15 cellular contexts compared by ENCODE assay signal in the genomic region with DNA sequence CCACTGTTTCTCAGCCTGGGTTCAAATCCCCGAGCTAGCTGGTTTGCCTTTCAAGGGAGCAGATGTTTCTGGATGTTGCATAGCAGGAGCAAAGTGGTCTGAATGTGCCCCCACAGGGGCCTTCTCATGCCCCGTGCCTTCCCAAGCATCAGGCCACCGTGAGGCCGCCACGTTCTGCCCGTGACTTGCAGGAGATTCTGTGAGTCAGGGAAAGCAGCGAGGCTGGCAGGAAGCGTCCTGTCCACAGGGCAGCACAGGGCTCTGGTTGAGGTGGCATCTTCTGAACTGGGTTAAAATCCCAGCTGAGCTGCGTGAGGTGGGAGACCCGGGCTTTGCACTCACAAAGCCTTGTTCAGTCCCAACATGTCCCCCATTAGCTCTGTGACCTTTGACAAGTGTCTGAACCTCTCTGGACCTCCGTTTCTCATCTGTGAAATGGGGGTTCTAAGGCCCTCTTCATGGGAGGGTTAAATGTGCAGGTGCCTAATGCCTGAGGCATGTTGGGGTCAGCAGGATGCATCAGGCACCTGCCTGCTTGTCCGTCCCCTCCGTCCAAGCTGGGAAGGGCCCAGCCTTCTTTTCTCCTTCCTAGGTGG.
DNase-seq lines count a peak whose midpoint lies in the region; ATAC-seq and TF ChIP-seq lines count a peak whose summit lies in the region.
"Had no signal": no experiment of that assay in that cellular context is flagged by ENCODE, and none has a peak within 500 bp of the region (broad histone marks: within the 10 kb centered on the region; RNA-seq: fewer than 3 reads in every experiment).

No MANE protein-coding gene starts in this region.

- TF ChIP-seq CTCF in IMR-90 (conservative IDR thresholded peaks at IDR 0.05; ENCODE audit: low read depth, low read length), result no peak
- no peak for TF ChIP-seq CTCF in esophagus muscularis mucosa (IDR thresholded peaks at IDR 0.05)

- H2BK120ac ChIP-seq in IMR-90 (ENCODE audit: low read depth, low read length), result no peak overlapping the region
- no peak overlapping the region for H2BK120ac ChIP-seq in trophoblast cell (ENCODE audit: insufficient read depth, low read length, poor library complexity)

- no peaks in the 10 kb centered on the region for H3K36me3 Mint-ChIP-seq in activated naive CD4-positive, alpha-beta T cell treated with anti-CD3 and anti-CD28 coated beads, Interleukin-2, amount 50 U/mL, for 72 hours

- H3K4ac ChIP-seq in IMR-90 (ENCODE audit: low read depth, low read length) (no peak overlapping the region), trophoblast cell (ENCODE audit: low read depth, low read length) (no peak overlapping the region)

- H4K12ac ChIP-seq in trophoblast cell (ENCODE audit: low read depth, low read length), result peak overlapping the region; percentile 32

- H2BK5ac ChIP-seq in IMR-90 (ENCODE audit: low read depth, low read length, poor library complexity, severe bottlenecking), result no peak overlapping the region
- H2BK5ac ChIP-seq in trophoblast cell (ENCODE audit: low read depth, low read length, poor library complexity), result no peak overlapping the region

- H3K79me1 ChIP-seq in IMR-90 (ENCODE audit: low read depth in 1 of 2, low read length in 2 of 2), result peaks cover 0 to 12% of the 10 kb centered on the region in 2 experiments; a peak in 1 of 4 replicates
- no peaks in the 10 kb centered on the region for H3K79me1 ChIP-seq in trophoblast cell (ENCODE audit: low read length)

- peaks cover 2% of the 10 kb centered on the region for H3K79me2 ChIP-seq in trophoblast cell (ENCODE audit: control insufficient read depth, insufficient read depth, low read length, poor library complexity)

- H3K27me3 ChIP-seq in IMR-90 (ENCODE audit: control insufficient read depth, insufficient read depth, low read length), result no peaks in the 10 kb centered on the region
- H3K27me3 ChIP-seq in trophoblast cell (ENCODE audit: insufficient read depth, low read length), result no peaks in the 10 kb centered on the region
- no peaks in the 10 kb centered on the region for H3K27me3 ChIP-seq in esophagus muscularis mucosa

- no peak overlapping the region for H3K27ac ChIP-seq in IMR-90 (ENCODE audit: insufficient read depth, low read length)
- no peak overlapping the region for H3K27ac ChIP-seq in trophoblast cell (ENCODE audit: low read depth, low read length)
- no peak overlapping the region for H3K27ac ChIP-seq in esophagus muscularis mucosa (replicated peaks in 1 of 4)

- no peak for TF ChIP-seq POLR2A in IMR-90 (IDR thresholded peaks at IDR 0.05; ENCODE audit: low read depth, low read length)
- TF ChIP-seq POLR2A in esophagus muscularis mucosa (IDR thresholded peaks at IDR 0.05; ENCODE audit: low read depth), result no peak

- H3K56ac ChIP-seq in IMR-90 (ENCODE audit: extremely low read depth, insufficient read depth, low read length), result no peak overlapping the region

- no peak for DNase-seq in activated naive CD4-positive, alpha-beta T cell treated with anti-CD3 and anti-CD28 coated beads, Interleukin-2, amount 50 U/mL, for 72 hours (ENCODE audit: low spot score in 2 of 2)
- DNase-seq in activated naive CD4-positive, alpha-beta T cell treated with Interleukin-2 at 50 U/mL for 16 hours, result no peak
- DNase-seq in IMR-90 (no peak), dermis blood vessel endothelial cell (peak; percentile 31), trophoblast cell (no peak), esophagus muscularis mucosa (ENCODE audit: extremely low spot score) (no peak)
- DNase-seq: ACHN; C1 segment of cervical spinal cord; Calu3; CD4-positive, alpha-beta T cell; DMS 273 treated with DMSO at 0.1 percent for 48 hours had no signal

- H3K9ac ChIP-seq in IMR-90 (ENCODE audit: low read depth, low read length) (no peak overlapping the region), trophoblast cell (ENCODE audit: low read length) (no peak overlapping the region)

- no peak overlapping the region for H2BK20ac ChIP-seq in IMR-90 (ENCODE audit: low read depth, low read length)

- CTCF ChIA-PET in IMR-90 (lab: Yijun Ruan, JAX), result no interaction called here

- dilution Hi-C loops in IMR-90 (cut with HindIII; ENCODE audit: low sequenced_read_pairs, unreplicated experiment), result no loop called here

- H4K8ac ChIP-seq in IMR-90 (ENCODE audit: low read depth in 2 of 2, low read length in 2 of 2) (no peak overlapping the region), trophoblast cell (ENCODE audit: low read depth, low read length) (no peak overlapping the region)

- no peak overlapping the region for H4K5ac ChIP-seq in IMR-90 (ENCODE audit: low read depth, low read length)

- H3K9me3 Mint-ChIP-seq in activated naive CD4-positive, alpha-beta T cell treated with anti-CD3 and anti-CD28 coated beads, Interleukin-2, amount 50 U/mL, for 72 hours, result no peaks in the 10 kb centered on the region
- H3K9me3 Mint-ChIP-seq: CD4-positive, alpha-beta T cell; IgD-negative memory B cell had no signal

- 100% methylated on average over 7 of the region's 13 CpGs; no CpG with 5 or more reads in 1 of the 2 experiments for WGBS in IMR-90 (ENCODE audit: extremely low coverage in 2 of 2, insufficient read length in 1 of 2), 2 experiments
- WGBS in trophoblast cell (ENCODE audit: extremely low coverage, insufficient coverage, insufficient read length), result no CpG with 5 or more reads among the region's 13 CpGs
- 91% methylated on average over 3 of the region's 13 CpGs for WGBS in esophagus muscularis mucosa

- H3K23ac ChIP-seq in IMR-90 (ENCODE audit: low read depth, low read length) (no peak overlapping the region), trophoblast cell (ENCODE audit: low read length) (no peak overlapping the region)

- H2BK15ac ChIP-seq in IMR-90 (ENCODE audit: low read depth, low read length), result no peak overlapping the region

- H3K4me2 ChIP-seq in IMR-90 (ENCODE audit: low read depth, low read length) (no peak overlapping the region), trophoblast cell (ENCODE audit: low read length) (no peak overlapping the region)

- H3K18ac ChIP-seq in IMR-90 (ENCODE audit: low read depth, low read length) (no peak overlapping the region), trophoblast cell (ENCODE audit: low read length) (no peak overlapping the region)

- TF ChIP-seq EP300 in esophagus muscularis mucosa (IDR thresholded peaks at IDR 0.05), result no peak

- POLR2A ChIA-PET in IMR-90 (lab: Charles Lee; ENCODE audit: unreplicated experiment), result no interaction called here

- H4K91ac ChIP-seq in IMR-90 (ENCODE audit: insufficient read depth, low read depth, low read length) (no peak overlapping the region), trophoblast cell (ENCODE audit: low read depth, low read length) (no peak overlapping the region)

- peaks cover 58% of the 10 kb centered on the region for H4K20me1 ChIP-seq in IMR-90 (ENCODE audit: insufficient read depth, low read length)

- no peak overlapping the region for H2AFZ ChIP-seq in IMR-90 (replicated peaks; ENCODE audit: low read length, poor library complexity)
- H2AFZ ChIP-seq in trophoblast cell (ENCODE audit: insufficient read depth, low read length, poor library complexity), result no peak overlapping the region

- TF ChIP-seq RAD21 in IMR-90 (IDR thresholded peaks at IDR 0.05; ENCODE audit: low read length), result no peak

- H2AK5ac ChIP-seq in IMR-90 (ENCODE audit: low read depth, low read length), result no peak overlapping the region
- H2AK5ac ChIP-seq in trophoblast cell (ENCODE audit: low read length), result no peak overlapping the region

- H3K27ac Mint-ChIP-seq in activated naive CD4-positive, alpha-beta T cell treated with anti-CD3 and anti-CD28 coated beads, Interleukin-2, amount 50 U/mL, for 72 hours, result peak overlapping the region; percentile 14 to 81
- H3K27ac Mint-ChIP-seq: CD4-positive, alpha-beta T cell; IgD-negative memory B cell had no signal

- H3K4me3 ChIP-seq in IMR-90 (ENCODE audit: insufficient read depth, low read depth, low read length), result no peak overlapping the region
- no peak overlapping the region for H3K4me3 ChIP-seq in trophoblast cell (ENCODE audit: low read depth, low read length)
- no peak overlapping the region for H3K4me3 ChIP-seq in esophagus muscularis mucosa
- H3K4me3 ChIP-seq: GM12878 had no signal

- H3K36me3 ChIP-seq in IMR-90 (ENCODE audit: control insufficient read depth, insufficient read depth, low read length) (peaks cover 12% of the 10 kb centered on the region), trophoblast cell (ENCODE audit: control insufficient read depth in 1 of 2, insufficient read depth in 2 of 2, low read length in 2 of 2) (peaks cover 48 to 51% of the 10 kb centered on the region in 2 experiments), esophagus muscularis mucosa (peaks cover 0 to 39% (median 19%) of the 10 kb centered on the region in 4 donors)

- H2BK12ac ChIP-seq in trophoblast cell (ENCODE audit: low read length), result no peak overlapping the region

- H3K14ac ChIP-seq in IMR-90 (replicated peaks; ENCODE audit: low read depth, low read length), result no peak overlapping the region
- no peak overlapping the region for H3K14ac ChIP-seq in trophoblast cell (ENCODE audit: low read length)

- in situ Hi-C loops in IMR-90 (cut with MboI; ENCODE audit: low sequenced_read_pairs), result no loop called here

- intact Hi-C loops in IMR-90 (cut with micrococcal nuclease) (no loop called here), esophagus muscularis mucosa (cut with DNase I) (no loop called here)

- no peaks in the 10 kb centered on the region for H3K4me1 ChIP-seq in IMR-90 (ENCODE audit: control insufficient read depth, insufficient read depth, low read length)
- H3K4me1 ChIP-seq in trophoblast cell (ENCODE audit: control insufficient read depth in 1 of 2, insufficient read depth in 2 of 2, low read length in 2 of 2), result no peaks in the 10 kb centered on the region
- peaks cover 3 to 21% (median 11%) of the 10 kb centered on the region in 4 donors for H3K4me1 ChIP-seq in esophagus muscularis mucosa

- no TSS peak for BruUV-seq in IMR-90 (replicated peaks; lab: Mats Ljungman, UMichigan)

- peak overlapping the region; percentile 61 for H2AK9ac ChIP-seq in IMR-90 (replicated peaks; ENCODE audit: low read depth, low read length, poor library complexity)

- no peaks in the 10 kb centered on the region for H3K9me1 ChIP-seq in IMR-90 (ENCODE audit: insufficient read depth, low read length)

- H3K9me3 ChIP-seq in IMR-90 (ENCODE audit: control insufficient read depth, insufficient read depth, low read length) (no peaks in the 10 kb centered on the region), trophoblast cell (ENCODE audit: insufficient read depth, low read depth, low read length) (no peaks in the 10 kb centered on the region), esophagus muscularis mucosa (no peaks in the 10 kb centered on the region)

- ATAC-seq in activated naive CD4-positive, alpha-beta T cell treated with anti-CD3 and anti-CD28 coated beads, Interleukin-2, amount 50 U/mL, for 72 hours, result no peak
- ATAC-seq in IMR-90 (ENCODE audit: low read depth) (no peak), GM19328 (IDR thresholded peaks at IDR 0.05; ENCODE audit: unreplicated experiment) (no peak), GM18909 (IDR thresholded peaks at IDR 0.05; ENCODE audit: poor library complexity, unreplicated experiment) (no peak)
- ATAC-seq: GM12878 had no signal

TF ChIP-seq in IMR-90, 13 proteins besides CTCF, POLR2A, EP300 and RAD21 (continues in another document):
- TF ChIP-seq MAFK (IDR thresholded peaks at IDR 0.05; ENCODE audit: low read depth, low read length), result no peak
